Comparison of ENCODE assay signal across 19 cellular contexts in the genomic region with DNA sequence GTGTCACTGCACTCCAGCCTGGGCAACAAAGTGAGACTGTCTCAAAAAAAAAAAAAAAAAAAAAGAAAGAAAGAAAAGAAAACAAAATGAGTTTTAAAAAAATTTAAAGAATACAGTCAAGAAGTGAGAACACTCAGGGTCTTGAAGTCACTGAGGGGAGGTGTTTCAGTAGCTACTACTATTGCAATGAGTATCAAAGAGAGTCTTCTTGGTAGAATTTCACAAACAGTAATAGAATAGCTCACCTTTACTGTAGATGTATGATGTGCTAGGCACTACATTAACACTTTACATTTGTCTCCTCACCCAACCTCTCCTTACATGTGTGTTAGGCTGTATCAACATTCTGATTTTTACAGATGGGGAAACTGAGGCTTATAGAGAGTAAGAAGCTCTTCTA. TPM values are rescaled to one million over a fixed set of nuclear protein-coding genes. Genes with fewer than 3 reads are reported as not detected.
A peak's percentile ranks its signal among the peaks of the same experiment; 100 is the strongest.
DNase-seq lines count a peak whose midpoint lies in the region; ATAC-seq and TF ChIP-seq lines count a peak whose summit lies in the region.
"Had no signal": no experiment of that assay in that cellular context is flagged by ENCODE, and none has a peak within 500 bp of the region (broad histone marks: within the 10 kb centered on the region; RNA-seq: fewer than 3 reads in every experiment).

No MANE protein-coding gene starts in this region.

- H3K4me2 ChIP-seq in mesenchymal stem cell (ENCODE audit: low read length, poor library complexity, severe bottlenecking) = no peak overlapping the region

- TF ChIP-seq CTCF in ascending aorta (IDR thresholded peaks at IDR 0.05) = no peak

- peaks cover 14% of the 10 kb centered on the region for H3K4me1 Mint-ChIP-seq in stimulated activated naive CD8-positive, alpha-beta T cell treated with anti-CD3 and anti-CD28 coated beads, Interleukin-15, amount 100 ng/mL, for 72 hours

- no peaks in the 10 kb centered on the region for H3K9me3 Mint-ChIP-seq in stimulated activated naive CD8-positive, alpha-beta T cell treated with anti-CD3 and anti-CD28 coated beads, Interleukin-15, amount 100 ng/mL, for 72 hours
- H3K9me3 Mint-ChIP-seq: CD4-positive, alpha-beta T cell had no signal

- H3K23ac ChIP-seq in mesenchymal stem cell (ENCODE audit: low read length in 2 of 2) = no peak overlapping the region

- H2BK120ac ChIP-seq in mesenchymal stem cell (ENCODE audit: low read depth, low read length) = no peak overlapping the region

- no peak overlapping the region for H2BK12ac ChIP-seq in mesenchymal stem cell (ENCODE audit: low read length in 2 of 2)

- intact Hi-C loops in ascending aorta (cut with DNase I) = loop anchor here (5.0 kb wide), 3 partner anchors 101 to 176 kb away; no protein-coding TSS in a partner anchor

- peak overlapping the region; percentile 42 to 56 for H3K27ac ChIP-seq in ascending aorta
- H3K27ac ChIP-seq in mesenchymal stem cell (ENCODE audit: low read length, poor library complexity, severe bottlenecking) = no peak overlapping the region

- H3K4me3 Mint-ChIP-seq in stimulated activated naive CD8-positive, alpha-beta T cell treated with anti-CD3 and anti-CD28 coated beads, Interleukin-15, amount 100 ng/mL, for 72 hours = no peak overlapping the region
- H3K4me3 Mint-ChIP-seq: CD4-positive, alpha-beta T cell had no signal

- H3K36me3 ChIP-seq in ascending aorta (no peaks in the 10 kb centered on the region), mesenchymal stem cell (ENCODE audit: control insufficient read depth in 1 of 2, insufficient read depth in 2 of 2, low read depth in 1 of 2, low read length in 2 of 2) (no peaks in the 10 kb centered on the region)

- H3K18ac ChIP-seq in mesenchymal stem cell (ENCODE audit: low read depth in 1 of 2, low read length in 2 of 2) = no peak overlapping the region

- no peak overlapping the region for H3K4me3 ChIP-seq in ascending aorta
- no peak overlapping the region for H3K4me3 ChIP-seq in mesenchymal stem cell (ENCODE audit: insufficient read depth in 1 of 2, low read depth in 1 of 2, low read length in 2 of 2)

- no peaks in the 10 kb centered on the region for H3K79me1 ChIP-seq in mesenchymal stem cell (replicated peaks; ENCODE audit: low read length, poor library complexity, severe bottlenecking)

- H3K4ac ChIP-seq in mesenchymal stem cell (ENCODE audit: low read depth in 1 of 2, low read length in 2 of 2) = no peak overlapping the region

- H3K4me1 ChIP-seq in ascending aorta (peaks cover 3 to 24% of the 10 kb centered on the region in 2 donors), mesenchymal stem cell (ENCODE audit: control insufficient read depth, insufficient read depth, low read depth, low read length) (peaks cover 2% of the 10 kb centered on the region)

- no peak overlapping the region for H3K27ac Mint-ChIP-seq in stimulated activated naive CD8-positive, alpha-beta T cell treated with anti-CD3 and anti-CD28 coated beads, Interleukin-15, amount 100 ng/mL, for 72 hours
- H3K27ac Mint-ChIP-seq: CD4-positive, alpha-beta T cell had no signal

- H2BK5ac ChIP-seq in mesenchymal stem cell (ENCODE audit: low read depth, low read length, poor library complexity, severe bottlenecking) = no peak overlapping the region

- H3K14ac ChIP-seq in mesenchymal stem cell (ENCODE audit: low read length in 2 of 2) = no peak overlapping the region

- no peak overlapping the region for H2AK5ac ChIP-seq in mesenchymal stem cell (ENCODE audit: low read length, severe bottlenecking)

- H4K8ac ChIP-seq in mesenchymal stem cell (ENCODE audit: low read length) = no peak overlapping the region

- ATAC-seq in stimulated activated naive CD8-positive, alpha-beta T cell treated with anti-CD3 and anti-CD28 coated beads, Interleukin-15, amount 100 ng/mL, for 72 hours = peak; percentile 60
- no peak for ATAC-seq in stimulated activated naive CD8-positive, alpha-beta T cell treated with anti-CD3 and anti-CD28 coated beads, Interleukin-15, Interleukin-2, amounts not matched to agents 100 U/mL and 50 U/mL, for 24 hours
- ATAC-seq in GM18502 (IDR thresholded peaks at IDR 0.05; ENCODE audit: poor library complexity, unreplicated experiment) = no peak
- no peak for ATAC-seq in HG02759 (IDR thresholded peaks at IDR 0.05; ENCODE audit: unreplicated experiment)
- ATAC-seq: HepG2 had no signal

- H3K9me3 ChIP-seq in ascending aorta (no peaks in the 10 kb centered on the region), mesenchymal stem cell (ENCODE audit: control insufficient read depth, low read length) (no peaks in the 10 kb centered on the region)

- no peak overlapping the region for H2BK15ac ChIP-seq in mesenchymal stem cell (ENCODE audit: low read depth, poor library complexity, severe bottlenecking)

- H4K91ac ChIP-seq in mesenchymal stem cell (ENCODE audit: low read length) = no peak overlapping the region

- H3K9ac ChIP-seq in mesenchymal stem cell (ENCODE audit: low read length) = peak overlapping the region; percentile 67

- H2AFZ ChIP-seq in mesenchymal stem cell (ENCODE audit: low read depth, low read length) = no peak overlapping the region

- no peak for DNase-seq in stimulated activated naive CD8-positive, alpha-beta T cell treated with anti-CD3 and anti-CD28 coated beads, Interleukin-15, amount 100 ng/mL, for 72 hours
- DNase-seq in stimulated activated naive CD8-positive, alpha-beta T cell treated with anti-CD3 and anti-CD28 coated beads, Interleukin-15, Interleukin-2, amounts not matched to agents 100 U/mL and 50 U/mL, for 24 hours = no peak
- DNase-seq in ascending aorta (ENCODE audit: low spot score in 2 of 2) = no peak
- DNase-seq in mesenchymal stem cell = no peak
- DNase-seq in EL = no peak
- DNase-seq: Calu3; CD4-positive, alpha-beta T cell; DMS79; GOT3; MM.1S; NCI-H1105; NCI-H187; NCI-H446; NCI-H748 treated with DMSO at 0.1 percent for 48 hours; SHP77 had no signal

- H3K27me3 ChIP-seq in ascending aorta = no peaks in the 10 kb centered on the region
- no peaks in the 10 kb centered on the region for H3K27me3 ChIP-seq in mesenchymal stem cell (ENCODE audit: control insufficient read depth in 1 of 2, insufficient read depth in 1 of 2, low read length in 2 of 2)

- H3K27me3 Mint-ChIP-seq in stimulated activated naive CD8-positive, alpha-beta T cell treated with anti-CD3 and anti-CD28 coated beads, Interleukin-15, amount 100 ng/mL, for 72 hours = no peaks in the 10 kb centered on the region

RNA-seq across cellular contexts. Expression of gene EOMES, which starts 43.9 kb away (rescaled TPM):
- total RNA-seq in ascending aorta = not detected
- polyA plus RNA-seq in mesenchymal stem cell (2013, experiment 1 of 2) = not detected
- polyA plus RNA-seq in mesenchymal stem cell (2013, experiment 2 of 2) = not detected
- total RNA-seq: A673 had no signal
